In the genomic region with DNA sequence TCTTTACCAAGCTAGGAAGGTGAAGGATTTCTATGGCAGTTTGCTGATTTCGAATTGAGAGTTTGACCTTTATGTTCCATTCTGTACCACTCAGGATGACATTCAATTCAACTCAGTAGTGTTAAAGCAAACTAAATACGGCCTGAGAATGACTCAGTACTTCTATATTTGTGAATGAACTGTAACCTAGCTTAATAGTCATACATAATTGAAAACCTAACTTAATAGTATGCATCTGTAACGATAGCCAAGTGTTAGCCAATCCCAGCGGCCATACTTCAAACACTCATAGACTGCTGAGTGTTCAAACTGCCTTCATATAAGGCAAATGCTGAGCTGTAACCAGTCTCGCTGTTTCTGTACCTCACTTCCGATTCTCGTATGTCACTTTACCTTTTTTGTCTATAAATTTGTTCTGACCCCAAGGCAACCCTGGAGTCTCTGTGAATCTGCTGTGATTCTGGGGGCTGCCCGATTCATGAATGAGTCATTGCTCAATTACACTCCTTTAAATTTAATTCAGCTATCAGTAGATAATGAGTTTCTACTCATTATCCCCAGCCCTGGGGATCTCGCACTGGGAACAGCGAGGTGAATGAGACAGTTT, we compare ENCODE assay signal across 24 cellular contexts.
DNase-seq lines count a peak whose midpoint lies in the region; ATAC-seq, FAIRE-seq and TF ChIP-seq lines count a peak whose summit lies in the region.
"Had no signal": no experiment of that assay in that cellular context is flagged by ENCODE, and none has a peak within 500 bp of the region (broad histone marks: within the 10 kb centered on the region; RNA-seq: fewer than 3 reads in every experiment).

No MANE protein-coding gene starts in this region.

- peak; percentile 75 for FAIRE-seq in bronchial epithelial cell (lab: Jason Lieb, UNC)
- FAIRE-seq: GM12891, keratinocyte, pancreas, urothelium cell line had no signal

- intact Hi-C loops in A673 (cut with micrococcal nuclease; ENCODE audit: unreplicated experiment): no loop called here

- peak; percentile 36 for DNase-seq in A673 (ENCODE audit: low spot score)
- DNase-seq in GM23248: peak; percentile 29
- peak; percentile 42 for DNase-seq in NCI-H460 (ENCODE audit: extremely low read depth, low read depth)
- DNase-seq in bronchial epithelial cell (ENCODE audit: low read depth): peak; percentile 72
- no peak for DNase-seq in omental fat pad (ENCODE audit: low spot score)
- DNase-seq in NCI-H187 (lab: John Stamatoyannopoulos, UW): no peak
- no peak for DNase-seq in EL
- DNase-seq in stimulated activated CD4-positive, alpha-beta T cell treated with anti-CD3 and anti-CD28 coated beads, Interleukin-4, amount 100 ng/mL, for 24 hours: no peak
- DNase-seq: activated CD4-positive, alpha-beta T cell treated with anti-CD3 and anti-CD28 coated beads for 48 hours; activated gamma-delta T cell; cerebellar nuclear complex; COR-L47; effector memory CD8-positive, alpha-beta T cell; hippocampal formation; MG63; naive B cell; NCI-H2081; pancreas; Peyer's patch; stimulated activated CD4-positive, alpha-beta T cell treated with anti-CD3 and anti-CD28 coated beads, Interleukin-4, amount 100 ng/mL, for 1 hour had no signal

- H3K4me1 ChIP-seq in A673 (ENCODE audit: insufficient read depth, low read length, poor library complexity, severe bottlenecking): no peaks in the 10 kb centered on the region
- no peaks in the 10 kb centered on the region for H3K4me1 ChIP-seq in GM23248 (ENCODE audit: insufficient read depth)
- H3K4me1 ChIP-seq: pancreas, Peyer's patch had no signal

- H3K27me3 ChIP-seq in A673 (replicated peaks; ENCODE audit: insufficient read depth, low read depth, low read length, poor library complexity) (no peaks in the 10 kb centered on the region), GM23248 (replicated peaks; ENCODE audit: insufficient read depth) (peaks cover 30% of the 10 kb centered on the region), bronchial epithelial cell (ENCODE audit: control insufficient read depth, insufficient read depth, low read length) (no peaks in the 10 kb centered on the region)
- H3K27me3 ChIP-seq: MG63, pancreas, Peyer's patch had no signal

- no peaks in the 10 kb centered on the region for H4K20me1 ChIP-seq in GM23248 (ENCODE audit: insufficient read depth)

- CTCF ChIA-PET in A673 (lab: Charles Lee): no interaction called here

- in situ Hi-C loops in GM23248 (cut with MboI): no loop called here

- BruUV-seq in A673 (replicated peaks; lab: Mats Ljungman, UMichigan): no TSS peak

- no peak overlapping the region for H2AFZ ChIP-seq in GM23248

- no peaks in the 10 kb centered on the region for H3K9me3 ChIP-seq in A673 (ENCODE audit: low read depth, low read length, poor library complexity, severe bottlenecking)
- no peaks in the 10 kb centered on the region for H3K9me3 ChIP-seq in GM23248 (ENCODE audit: low read depth)
- H3K9me3 ChIP-seq: MG63, pancreas, Peyer's patch had no signal

- POLR2A ChIA-PET in A673 (lab: Charles Lee; ENCODE audit: low non-redundant PET): no interaction called here

- no peaks in the 10 kb centered on the region for H3F3A ChIP-seq in GM23248 (ENCODE audit: insufficient read depth)

- no peak overlapping the region for H3K27ac ChIP-seq in A673 (ENCODE audit: low read depth, low read length, poor library complexity, severe bottlenecking)
- H3K27ac ChIP-seq in GM23248: no peak overlapping the region
- H3K27ac ChIP-seq: pancreas, Peyer's patch, skin epidermis had no signal

- WGBS in GM23248 (ENCODE audit: low coverage in 1 of 2, low lambda C conversion rate in 2 of 2, missing lambda C conversion rate in 2 of 2), 2 experiments: 66 to 72% methylated on average over 10 of the region's 10 CpGs

- H3K36me3 ChIP-seq in A673 (ENCODE audit: insufficient read depth, low read length, poor library complexity, severe bottlenecking): no peaks in the 10 kb centered on the region
- no peaks in the 10 kb centered on the region for H3K36me3 ChIP-seq in GM23248 (ENCODE audit: low read depth)
- H3K36me3 ChIP-seq in bronchial epithelial cell (ENCODE audit: control insufficient read depth, insufficient read depth, low read length): no peaks in the 10 kb centered on the region
- H3K36me3 ChIP-seq: MG63, pancreas, Peyer's patch had no signal

- H3K4me3 ChIP-seq in A673 (ENCODE audit: low read depth, low read length, poor library complexity, severe bottlenecking) (no peak overlapping the region), GM23248 (no peak overlapping the region), bronchial epithelial cell (ENCODE audit: low read depth, low read length) (no peak overlapping the region)
- H3K4me3 ChIP-seq: MG63, pancreas, Peyer's patch, skin epidermis had no signal

- TF ChIP-seq CTCF in A673 (conservative IDR thresholded peaks at IDR 0.05; ENCODE audit: low read depth, low read length): no peak
- TF ChIP-seq CTCF in bronchial epithelial cell (IDR thresholded peaks at IDR 0.05; ENCODE audit: insufficient read depth, low read length, severe bottlenecking): no peak
- no peak for TF ChIP-seq CTCF in omental fat pad (IDR thresholded peaks at IDR 0.05)

- ATAC-seq in omental fat pad (ENCODE audit: low FRiP score): no peak
- ATAC-seq: effector memory CD8-positive, alpha-beta T cell; pancreas had no signal

- no peak overlapping the region for H3K4me2 ChIP-seq in GM23248 (ENCODE audit: unreplicated experiment)

- H3K79me2 ChIP-seq in GM23248 (ENCODE audit: insufficient read depth): no peaks in the 10 kb centered on the region

- no peak overlapping the region for H3K9ac ChIP-seq in GM23248

- H3K9me2 ChIP-seq in GM23248 (ENCODE audit: insufficient read depth): no peaks in the 10 kb centered on the region

Comparison
In these comparisons a context has a peak if more than half of its experiments do, and no peak if none do; other contexts are left out.
1. DNase-seq: peak in A673 (single experiment), GM23248 (single experiment), NCI-H460 (single experiment) and bronchial epithelial cell (single experiment); none in omental fat pad (single experiment), NCI-H187 (0 of 2), EL (single experiment) and stimulated activated CD4-positive, alpha-beta T cell treated with anti-CD3 and anti-CD28 coated beads, Interleukin-4, amount 100 ng/mL, for 24 hours (single experiment).